8 cellular contexts compared by ENCODE assay signal in the genomic region with DNA sequence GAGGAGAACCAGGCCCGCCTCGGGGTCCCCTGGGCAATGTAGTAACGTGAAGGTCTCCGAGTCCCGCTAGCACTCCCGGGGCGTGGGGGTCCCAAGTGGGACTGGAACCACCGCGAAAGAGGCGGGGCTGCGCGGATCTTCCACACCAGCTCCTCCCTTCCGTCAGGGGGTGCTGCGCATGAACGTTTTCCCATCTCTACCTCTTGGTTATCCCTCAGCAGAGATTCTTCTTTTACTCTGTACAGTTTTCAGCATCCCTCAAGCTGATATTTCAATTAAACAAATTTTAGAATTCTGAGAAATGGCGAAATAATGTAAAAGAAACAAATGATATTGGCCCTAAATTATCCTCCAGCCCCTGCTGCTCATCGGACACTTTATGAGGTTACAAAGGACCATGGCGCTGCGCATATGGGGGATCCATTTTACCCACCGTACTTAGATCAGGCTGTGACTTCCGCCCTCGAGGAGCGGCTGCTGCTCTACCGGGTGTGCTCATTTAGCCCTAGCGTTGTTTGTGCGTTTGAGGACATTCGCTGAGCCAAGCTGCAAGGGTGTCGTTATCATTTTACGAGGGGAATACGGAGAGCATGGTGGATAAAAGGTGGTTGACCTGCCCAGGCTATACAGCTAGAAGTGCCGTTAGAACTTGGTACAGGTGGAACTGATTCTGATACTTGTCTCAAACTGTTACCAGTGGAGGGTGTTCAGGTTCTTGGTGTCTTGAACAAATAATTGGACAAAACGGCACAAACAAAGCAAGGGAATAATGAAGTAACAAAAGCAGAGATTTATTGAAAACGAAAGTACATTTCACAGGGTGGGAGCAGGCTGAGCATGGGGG.
DNase-seq lines count a peak whose midpoint lies in the region; ATAC-seq and TF ChIP-seq lines count a peak whose summit lies in the region.

No MANE protein-coding gene starts in this region.

- H3K27me3 Mint-ChIP-seq in activated CD8-positive, alpha-beta T cell treated with anti-CD3 and anti-CD28 coated beads for 36 hours: peaks cover 2% of the 10 kb centered on the region

- H3K27ac Mint-ChIP-seq in activated CD8-positive, alpha-beta T cell treated with anti-CD3 and anti-CD28 coated beads for 36 hours: peak overlapping the region; percentile 92

- peaks cover 15% of the 10 kb centered on the region for H3K4me1 Mint-ChIP-seq in activated CD8-positive, alpha-beta T cell treated with anti-CD3 and anti-CD28 coated beads for 36 hours (ENCODE audit: low read depth)

- TF ChIP-seq CTCF in activated CD8-positive, alpha-beta T cell treated with anti-CD3 and anti-CD28 coated beads for 36 hours (IDR thresholded peaks at IDR 0.05): peak; percentile 68

- POLR2A ChIA-PET in activated CD8-positive, alpha-beta T cell treated with anti-CD3 and anti-CD28 coated beads for 36 hours (lab: Charles Lee): interaction anchor here (0.7 to 1.4 kb wide), 9 partner anchors 10 to 376 kb away, joined by 3 to 5 read pairs (median 3); a partner anchor contains a TSS

- CTCF ChIA-PET in activated CD8-positive, alpha-beta T cell treated with anti-CD3 and anti-CD28 coated beads for 36 hours (lab: Charles Lee): interaction anchor here (0.7 to 1.9 kb wide), 4 partner anchors 10 to 273 kb away, joined by 3 to 5 read pairs (median 4); a partner anchor contains a TSS

- H3K4me3 Mint-ChIP-seq in activated CD8-positive, alpha-beta T cell treated with anti-CD3 and anti-CD28 coated beads for 36 hours: peak overlapping the region; percentile 90

- H3K9me3 Mint-ChIP-seq in activated CD8-positive, alpha-beta T cell treated with anti-CD3 and anti-CD28 coated beads for 36 hours: no peaks in the 10 kb centered on the region

- peak; percentile 84 for ATAC-seq in GM19395 (IDR thresholded peaks at IDR 0.05; ENCODE audit: unreplicated experiment)
- peak; percentile 71 for ATAC-seq in HG03558 (IDR thresholded peaks at IDR 0.05; ENCODE audit: extremely low read depth, unreplicated experiment)
- ATAC-seq in activated CD8-positive, alpha-beta T cell treated with anti-CD3 and anti-CD28 coated beads for 36 hours: peak; percentile 90

- no peaks in the 10 kb centered on the region for H3K36me3 Mint-ChIP-seq in activated CD8-positive, alpha-beta T cell treated with anti-CD3 and anti-CD28 coated beads for 36 hours (ENCODE audit: low read depth)

- DNase-seq in CD1c-positive myeloid dendritic cell (ENCODE audit: extremely low spot score) (peak; percentile 91), NCI-H748 treated with DMSO at 0.1 percent for 48 hours (lab: John Stamatoyannopoulos, UW) (peak; percentile 64), lung microvascular endothelial cell (ENCODE audit: low read depth in 2 of 2) (peak; percentile 92 to 94)
- DNase-seq in activated CD8-positive, alpha-beta T cell treated with anti-CD3 and anti-CD28 coated beads for 36 hours: peak; percentile 88
- DNase-seq in effector CD8-positive, alpha-beta T cell (lab: John Stamatoyannopoulos, UW): peak; percentile 65
- DNase-seq in stimulated activated CD4-positive, alpha-beta T cell treated with anti-CD3 and anti-CD28 coated beads, TNF-alpha, amount 100 ng/mL, for 4 hours (ENCODE audit: low read depth in 3 of 3): peak; percentile 53 to 61 (median 56)

- intact Hi-C loops in activated CD8-positive, alpha-beta T cell treated with anti-CD3 and anti-CD28 coated beads for 36 hours (cut with micrococcal nuclease): no loop called here

Comparison
In these comparisons a context has a peak if more than half of its experiments do, and no peak if none do; other contexts are left out.
1. Peak in every context shown above with its lines: DNase-seq and ATAC-seq.